Comparison of ENCODE assay signal across 18 cellular contexts in genomic region chr9:100597236-100597635, GRCh38. TPM values are rescaled to one million over a fixed set of nuclear protein-coding genes. Genes with fewer than 3 reads are reported as not detected.
A peak's percentile ranks its signal among the peaks of the same experiment; 100 is the strongest.
DNase-seq lines count a peak whose midpoint lies in the region; ATAC-seq and TF ChIP-seq lines count a peak whose summit lies in the region.
"Had no signal": no experiment of that assay in that cellular context is flagged by ENCODE, and none has a peak within 500 bp of the region (broad histone marks: within the 10 kb centered on the region; RNA-seq: fewer than 3 reads in every experiment).

No MANE protein-coding gene starts in this region.

- H2BK120ac ChIP-seq in trophoblast cell (ENCODE audit: insufficient read depth, low read length, poor library complexity) = no peak overlapping the region

- H3K9ac ChIP-seq in trophoblast cell (ENCODE audit: low read length) = peak overlapping the region; percentile 11
- H3K9ac ChIP-seq: BLaER1 treated with 17β-estradiol and CSF1 and Interleukin-3, amounts not matched to agents 10 nM and 100 nM; GM23248 had no signal

- H2AFZ ChIP-seq in trophoblast cell (ENCODE audit: insufficient read depth, low read length, poor library complexity) = no peak overlapping the region
- H2AFZ ChIP-seq: GM23248 had no signal

- in situ Hi-C loops in brain microvascular endothelial cell (cut with HindIII; ENCODE audit: low pct_ligation_motif_present, low sequenced_read_pairs) = no loop called here

- no peak overlapping the region for H3K18ac ChIP-seq in trophoblast cell (ENCODE audit: low read length)

- no peak overlapping the region for H2BK12ac ChIP-seq in trophoblast cell (ENCODE audit: low read length)

- peaks cover 20% of the 10 kb centered on the region for H3K4me1 Mint-ChIP-seq in activated CD4-positive, alpha-beta T cell treated with anti-CD3 and anti-CD28 coated beads for 36 hours
- peaks cover 25% of the 10 kb centered on the region for H3K4me1 Mint-ChIP-seq in activated naive CD8-positive, alpha-beta T cell treated with anti-CD3 and anti-CD28 coated beads, Interleukin-2, amount 50 U/mL, for 24 hours

- H3K4me1 ChIP-seq in trophoblast cell (ENCODE audit: control insufficient read depth in 1 of 2, insufficient read depth in 2 of 2, low read length in 2 of 2) = peaks cover 0 to 6% of the 10 kb centered on the region in 2 experiments

- no peak overlapping the region for H3K23ac ChIP-seq in trophoblast cell (ENCODE audit: low read length)

- no peak overlapping the region for H3K4ac ChIP-seq in trophoblast cell (ENCODE audit: low read depth, low read length)

- WGBS in trophoblast cell (ENCODE audit: extremely low coverage, insufficient coverage, insufficient read length) = 100% methylated on average over 1 of the region's 6 CpGs

- no peak for DNase-seq in activated CD4-positive, alpha-beta T cell treated with anti-CD3 and anti-CD28 coated beads for 36 hours
- no peak for DNase-seq in activated CD4-positive, alpha-beta T cell treated with anti-CD3 and anti-CD28 coated beads for 1 hour
- peak; percentile 52 for DNase-seq in M059J (ENCODE audit: low read depth)
- no peak for DNase-seq in activated naive CD8-positive, alpha-beta T cell treated with anti-CD3 and anti-CD28 coated beads, Interleukin-2, amount 50 U/mL, for 24 hours
- no peak for DNase-seq in trophoblast cell
- no peak for DNase-seq in brain microvascular endothelial cell
- no peak for DNase-seq in kidney tubule cell (ENCODE audit: low spot score)
- DNase-seq: COR-L47, GM23248, KG1, NCI-H1436, NCI-H2029 treated with DMSO at 0.1 percent for 48 hours, NCI-H2171 treated with DMSO at 0.1 percent for 48 hours, NCI-H446 treated with DMSO at 0.1 percent for 48 hours, NCI-H748 treated with DMSO at 0.1 percent for 48 hours had no signal

- H3K27me3 ChIP-seq in trophoblast cell (ENCODE audit: insufficient read depth, low read length) = no peaks in the 10 kb centered on the region
- no peaks in the 10 kb centered on the region for H3K27me3 ChIP-seq in brain microvascular endothelial cell (replicated peaks)
- H3K27me3 ChIP-seq: BLaER1 treated with 17β-estradiol and CSF1 and Interleukin-3, amounts not matched to agents 10 nM and 100 nM had no signal

- no peak overlapping the region for H4K91ac ChIP-seq in trophoblast cell (ENCODE audit: low read depth, low read length)

- intact Hi-C loops in activated CD4-positive, alpha-beta T cell treated with anti-CD3 and anti-CD28 coated beads for 36 hours (cut with DNase I, micrococcal nuclease) = loop anchor here (5.0 to 10.0 kb wide), 7 partner anchors 170 to 1435 kb away; partner anchors contain the start of genes MSANTD3 (in 2 of the 2), NR4A3 (in 1 of the 2), STX17 (in 1 of the 2) and TEX10 (in 1 of the 2)

- no peak overlapping the region for H2BK5ac ChIP-seq in trophoblast cell (ENCODE audit: low read depth, low read length, poor library complexity)

- H3K36me3 ChIP-seq in trophoblast cell (ENCODE audit: control insufficient read depth in 1 of 2, insufficient read depth in 2 of 2, low read length in 2 of 2) (no peaks in the 10 kb centered on the region), brain microvascular endothelial cell (replicated peaks) (no peaks in the 10 kb centered on the region)
- H3K36me3 ChIP-seq: BLaER1 treated with 17β-estradiol and CSF1 and Interleukin-3, amounts not matched to agents 10 nM and 100 nM had no signal

- H3K9me3 Mint-ChIP-seq in activated CD4-positive, alpha-beta T cell treated with anti-CD3 and anti-CD28 coated beads for 36 hours (ENCODE audit: low read depth) = no peaks in the 10 kb centered on the region
- H3K9me3 Mint-ChIP-seq in activated naive CD8-positive, alpha-beta T cell treated with anti-CD3 and anti-CD28 coated beads, Interleukin-2, amount 50 U/mL, for 24 hours = no peaks in the 10 kb centered on the region

- H3K27ac ChIP-seq in trophoblast cell (ENCODE audit: low read depth, low read length) (no peak overlapping the region), brain microvascular endothelial cell (no peak overlapping the region)
- H3K27ac ChIP-seq: BLaER1 treated with 17β-estradiol and CSF1 and Interleukin-3, amounts not matched to agents 10 nM and 100 nM; GM23248 had no signal

- H3K14ac ChIP-seq in trophoblast cell (ENCODE audit: low read length) = no peak overlapping the region

- no peaks in the 10 kb centered on the region for H3K36me3 Mint-ChIP-seq in activated CD4-positive, alpha-beta T cell treated with anti-CD3 and anti-CD28 coated beads for 36 hours (ENCODE audit: low read depth)
- no peaks in the 10 kb centered on the region for H3K36me3 Mint-ChIP-seq in activated naive CD8-positive, alpha-beta T cell treated with anti-CD3 and anti-CD28 coated beads, Interleukin-2, amount 50 U/mL, for 24 hours (ENCODE audit: low read depth)

- no peak for ATAC-seq in activated CD4-positive, alpha-beta T cell treated with anti-CD3 and anti-CD28 coated beads for 36 hours
- no peak for ATAC-seq in activated naive CD8-positive, alpha-beta T cell treated with anti-CD3 and anti-CD28 coated beads, Interleukin-2, amount 50 U/mL, for 24 hours
- no peak for ATAC-seq in HG03196 (IDR thresholded peaks at IDR 0.05; ENCODE audit: unreplicated experiment)
- ATAC-seq: Right ventricle myocardium inferior had no signal

- no peak overlapping the region for H2AK5ac ChIP-seq in trophoblast cell (ENCODE audit: low read length)

- CTCF ChIA-PET in activated CD4-positive, alpha-beta T cell treated with anti-CD3 and anti-CD28 coated beads for 36 hours (lab: Charles Lee) = interaction anchor here (0.6 kb wide), 1 partner anchor 118 kb away, joined by 3 read pairs; no protein-coding TSS in a partner anchor

- no peak overlapping the region for H3K4me3 ChIP-seq in trophoblast cell (ENCODE audit: low read depth, low read length)
- H3K4me3 ChIP-seq in brain microvascular endothelial cell (ENCODE audit: low read depth, low read length) = no peak overlapping the region
- H3K4me3 ChIP-seq: BLaER1 treated with 17β-estradiol and CSF1 and Interleukin-3, amounts not matched to agents 10 nM and 100 nM; GM23248 had no signal

- no peak overlapping the region for H3K4me2 ChIP-seq in trophoblast cell (ENCODE audit: low read length)

- H3K9me3 ChIP-seq in trophoblast cell (ENCODE audit: insufficient read depth, low read depth, low read length) = no peaks in the 10 kb centered on the region
- H3K9me3 ChIP-seq: BLaER1 treated with 17β-estradiol and CSF1 and Interleukin-3, amounts not matched to agents 10 nM and 100 nM had no signal

- no peak overlapping the region for H4K8ac ChIP-seq in trophoblast cell (ENCODE audit: low read depth, low read length)

- H3K4me3 Mint-ChIP-seq in activated CD4-positive, alpha-beta T cell treated with anti-CD3 and anti-CD28 coated beads for 36 hours = peak overlapping the region; percentile 59
- H3K4me3 Mint-ChIP-seq in activated naive CD8-positive, alpha-beta T cell treated with anti-CD3 and anti-CD28 coated beads, Interleukin-2, amount 50 U/mL, for 24 hours = peak overlapping the region; percentile 72

- H3K27me3 Mint-ChIP-seq in activated CD4-positive, alpha-beta T cell treated with anti-CD3 and anti-CD28 coated beads for 36 hours = no peaks in the 10 kb centered on the region
- H3K27me3 Mint-ChIP-seq in activated naive CD8-positive, alpha-beta T cell treated with anti-CD3 and anti-CD28 coated beads, Interleukin-2, amount 50 U/mL, for 24 hours = no peaks in the 10 kb centered on the region

- POLR2A ChIA-PET in activated CD4-positive, alpha-beta T cell treated with anti-CD3 and anti-CD28 coated beads for 36 hours (lab: Charles Lee) = no interaction called here

- no peaks in the 10 kb centered on the region for H3K79me1 ChIP-seq in trophoblast cell (ENCODE audit: low read length)

- no peaks in the 10 kb centered on the region for H3K79me2 ChIP-seq in trophoblast cell (ENCODE audit: control insufficient read depth, insufficient read depth, low read length, poor library complexity)

- H3K27ac Mint-ChIP-seq in activated CD4-positive, alpha-beta T cell treated with anti-CD3 and anti-CD28 coated beads for 36 hours = no peak overlapping the region
- H3K27ac Mint-ChIP-seq in activated naive CD8-positive, alpha-beta T cell treated with anti-CD3 and anti-CD28 coated beads, Interleukin-2, amount 50 U/mL, for 24 hours = no peak overlapping the region

- TF ChIP-seq CTCF in brain microvascular endothelial cell (IDR thresholded peaks at IDR 0.05; ENCODE audit: low read depth, low read length, missing control alignments) = no peak

- no peak overlapping the region for H4K12ac ChIP-seq in trophoblast cell (ENCODE audit: low read depth, low read length)

RNA-seq across cellular contexts. Expression of gene CAVIN4, which starts 19.4 kb away (rescaled TPM):
- under 1 TPM; 0.16 to 0.18 TPM for total RNA-seq in activated CD4-positive, alpha-beta T cell treated with anti-CD3 and anti-CD28 coated beads for 36 hours
- total RNA-seq in M059J (2014; rRNA removed; shearing (Covaris generic)) = 0.37 and 0.59 TPM in 2 replicates
- 1.9 and 2.0 TPM in 2 replicates for polyA plus RNA-seq in trophoblast cell (2013)
